1 cellular context compared by ENCODE assay signal in the genomic region with DNA sequence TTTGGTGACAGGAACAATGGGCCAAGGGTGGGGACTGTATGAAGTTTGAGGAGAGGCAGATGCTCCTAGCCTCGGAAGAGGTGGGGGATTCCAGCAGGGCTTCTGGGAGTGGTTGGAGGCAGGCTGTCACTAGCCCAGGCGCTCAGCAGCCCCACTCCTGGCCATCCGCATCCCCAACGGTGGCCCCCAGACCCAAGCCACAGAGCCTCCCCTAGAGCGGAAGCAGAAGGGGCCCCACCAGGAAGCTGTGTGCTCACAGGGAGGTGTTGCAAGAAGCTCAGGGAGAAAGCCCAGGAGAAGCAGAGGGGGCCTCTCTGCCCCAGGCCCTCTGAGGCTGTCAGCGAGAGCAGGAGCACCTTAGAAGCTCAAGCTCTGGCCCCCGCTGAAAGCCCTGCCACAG.
TF ChIP-seq lines count a peak whose summit lies in the region.

No MANE protein-coding gene starts in this region.

TF ChIP-seq in IMR-90, 13 proteins besides CTCF, POLR2A, EP300 and RAD21:
- TF ChIP-seq, protein P1, sequence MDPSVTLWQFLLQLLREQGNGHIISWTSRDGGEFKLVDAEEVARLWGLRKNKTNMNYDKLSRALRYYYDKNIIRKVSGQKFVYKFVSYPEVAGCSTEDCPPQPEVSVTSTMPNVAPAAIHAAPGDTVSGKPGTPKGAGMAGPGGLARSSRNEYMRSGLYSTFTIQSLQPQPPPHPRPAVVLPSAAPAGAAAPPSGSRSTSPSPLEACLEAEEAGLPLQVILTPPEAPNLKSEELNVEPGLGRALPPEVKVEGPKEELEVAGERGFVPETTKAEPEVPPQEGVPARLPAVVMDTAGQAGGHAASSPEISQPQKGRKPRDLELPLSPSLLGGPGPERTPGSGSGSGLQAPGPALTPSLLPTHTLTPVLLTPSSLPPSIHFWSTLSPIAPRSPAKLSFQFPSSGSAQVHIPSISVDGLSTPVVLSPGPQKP (IDR thresholded peaks at IDR 0.05; ENCODE audit: borderline replicate concordance, low read depth, low read length) = no peak
- TF ChIP-seq NFE2L2 (IDR thresholded peaks at IDR 0.05; ENCODE audit: low read depth, low read length) = no peak
